In the genomic region with DNA sequence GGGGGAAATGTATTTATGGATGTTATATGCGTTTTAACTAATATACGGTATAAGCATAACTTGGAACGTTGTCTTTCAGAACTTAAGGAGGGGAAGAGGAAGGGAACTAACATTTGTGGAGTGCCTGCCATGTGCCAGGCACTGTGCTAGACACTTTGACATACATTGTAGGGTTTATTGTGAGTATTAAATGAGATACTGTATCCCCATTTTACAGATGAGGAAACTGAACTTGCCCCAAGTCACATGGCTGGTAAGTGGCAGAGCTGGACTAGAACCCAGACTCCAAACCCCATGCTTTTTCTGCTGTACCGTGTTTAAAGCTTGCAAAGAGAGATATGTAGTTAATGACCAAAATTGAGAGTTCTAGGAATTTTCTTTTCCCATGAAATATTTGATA, we compare ENCODE assay signal across 18 cellular contexts.
DNase-seq lines count a peak whose midpoint lies in the region; ATAC-seq and TF ChIP-seq lines count a peak whose summit lies in the region.
"Had no signal": no experiment of that assay in that cellular context is flagged by ENCODE, and none has a peak within 500 bp of the region (broad histone marks: within the 10 kb centered on the region; RNA-seq: fewer than 3 reads in every experiment).

No MANE protein-coding gene starts in this region.

- no peak for DNase-seq in activated CD4-positive, alpha-beta T cell treated with anti-CD3 and anti-CD28 coated beads for 36 hours
- no peak for DNase-seq in activated CD4-positive, alpha-beta T cell treated with anti-CD3 and anti-CD28 coated beads, Interleukin-2, amount 50 U/mL, for 48 hours
- DNase-seq in natural killer cell treated with Interleukin-12 subunit alpha and Interleukin-12 subunit beta and Interleukin-15 and Interleukin-18, amount 100 ng/mL, for 72 hours (ENCODE audit: low spot score), result no peak
- DNase-seq in natural killer cell (no peak), NCI-H1436 treated with DMSO at 0.1 percent for 48 hours (lab: John Stamatoyannopoulos, UW) (no peak)
- DNase-seq: CD8-positive, alpha-beta memory T cell; DMS79 treated with DMSO at 0.1 percent for 48 hours; GM23248; HCEC 1CT; KBM-7; NCI-H1417 treated with DMSO at 0.1 percent for 48 hours; NCI-H2029; NCI-H2171; NCI-H446 treated with DMSO at 0.1 percent for 48 hours; OCI-M1 had no signal

- H3K36me3 Mint-ChIP-seq in activated CD4-positive, alpha-beta T cell treated with anti-CD3 and anti-CD28 coated beads for 36 hours (ENCODE audit: low read depth), result peaks cover 26% of the 10 kb centered on the region
- peaks cover 15% of the 10 kb centered on the region for H3K36me3 Mint-ChIP-seq in natural killer cell treated with Interleukin-12 subunit alpha and Interleukin-12 subunit beta and Interleukin-15 and Interleukin-18, amount 100 ng/mL, for 72 hours
- H3K36me3 Mint-ChIP-seq in natural killer cell, result no peaks in the 10 kb centered on the region
- peaks cover 78% of the 10 kb centered on the region for H3K36me3 Mint-ChIP-seq in activated T-helper 17 cell treated with anti-CD3 and anti-CD28 coated beads, Interleukin-2, amount 50 U/mL, for 72 hours (ENCODE audit: low read depth)

- H3K27ac Mint-ChIP-seq in activated CD4-positive, alpha-beta T cell treated with anti-CD3 and anti-CD28 coated beads for 36 hours, result peak overlapping the region; percentile 70
- H3K27ac Mint-ChIP-seq in natural killer cell treated with Interleukin-12 subunit alpha and Interleukin-12 subunit beta and Interleukin-15 and Interleukin-18, amount 100 ng/mL, for 72 hours, result peak overlapping the region; percentile 17 to 72
- H3K27ac Mint-ChIP-seq in natural killer cell, result peak overlapping the region in 1 of 2 donors; percentile 23
- peak overlapping the region; percentile 4 for H3K27ac Mint-ChIP-seq in activated T-helper 17 cell treated with anti-CD3 and anti-CD28 coated beads, Interleukin-2, amount 50 U/mL, for 72 hours

- CTCF ChIA-PET in activated CD4-positive, alpha-beta T cell treated with anti-CD3 and anti-CD28 coated beads for 36 hours (lab: Charles Lee), result interaction anchor here (1.2 to 2.2 kb wide), 3 partner anchors 16 to 434 kb away, joined by 3 to 7 read pairs (median 5); no protein-coding TSS in a partner anchor

- H3K27me3 Mint-ChIP-seq in activated CD4-positive, alpha-beta T cell treated with anti-CD3 and anti-CD28 coated beads for 36 hours, result no peaks in the 10 kb centered on the region
- no peaks in the 10 kb centered on the region for H3K27me3 Mint-ChIP-seq in natural killer cell treated with Interleukin-12 subunit alpha and Interleukin-12 subunit beta and Interleukin-15 and Interleukin-18, amount 100 ng/mL, for 72 hours
- no peaks in the 10 kb centered on the region for H3K27me3 Mint-ChIP-seq in natural killer cell (ENCODE audit: low read depth in 2 of 2)
- no peaks in the 10 kb centered on the region for H3K27me3 Mint-ChIP-seq in activated T-helper 17 cell treated with anti-CD3 and anti-CD28 coated beads, Interleukin-2, amount 50 U/mL, for 72 hours
- H3K27me3 Mint-ChIP-seq: CD8-positive, alpha-beta memory T cell had no signal

- no peak for ATAC-seq in activated CD4-positive, alpha-beta T cell treated with anti-CD3 and anti-CD28 coated beads for 36 hours
- ATAC-seq in natural killer cell treated with Interleukin-12 subunit alpha and Interleukin-12 subunit beta and Interleukin-15 and Interleukin-18, amount 100 ng/mL, for 72 hours, result no peak
- no peak for ATAC-seq in natural killer cell
- ATAC-seq in activated T-helper 17 cell treated with anti-CD3 and anti-CD28 coated beads, Interleukin-2, amount 50 U/mL, for 72 hours (replicated peaks), result no peak
- ATAC-seq in GM21526 (IDR thresholded peaks at IDR 0.05; ENCODE audit: low FRiP score, unreplicated experiment), result no peak
- ATAC-seq in GM18907 (IDR thresholded peaks at IDR 0.05; ENCODE audit: unreplicated experiment), result no peak

- intact Hi-C loops in activated CD4-positive, alpha-beta T cell treated with anti-CD3 and anti-CD28 coated beads for 36 hours (cut with DNase I, micrococcal nuclease), result no loop called here
- intact Hi-C loops in natural killer cell (cut with micrococcal nuclease), result no loop called here

- peaks cover 33% of the 10 kb centered on the region for H3K4me1 Mint-ChIP-seq in activated CD4-positive, alpha-beta T cell treated with anti-CD3 and anti-CD28 coated beads for 36 hours
- H3K4me1 Mint-ChIP-seq in natural killer cell treated with Interleukin-12 subunit alpha and Interleukin-12 subunit beta and Interleukin-15 and Interleukin-18, amount 100 ng/mL, for 72 hours (ENCODE audit: low read depth in 2 of 2), result peaks cover 14 to 24% of the 10 kb centered on the region in 2 donors
- H3K4me1 Mint-ChIP-seq in natural killer cell, result peaks cover 4 to 16% of the 10 kb centered on the region in 2 donors
- H3K4me1 Mint-ChIP-seq in activated T-helper 17 cell treated with anti-CD3 and anti-CD28 coated beads, Interleukin-2, amount 50 U/mL, for 72 hours, result peaks cover 13% of the 10 kb centered on the region

- H3K4me3 Mint-ChIP-seq in activated CD4-positive, alpha-beta T cell treated with anti-CD3 and anti-CD28 coated beads for 36 hours, result no peak overlapping the region
- H3K4me3 Mint-ChIP-seq in natural killer cell treated with Interleukin-12 subunit alpha and Interleukin-12 subunit beta and Interleukin-15 and Interleukin-18, amount 100 ng/mL, for 72 hours, result peak overlapping the region; percentile 43
- no peak overlapping the region for H3K4me3 Mint-ChIP-seq in natural killer cell
- H3K4me3 Mint-ChIP-seq in activated T-helper 17 cell treated with anti-CD3 and anti-CD28 coated beads, Interleukin-2, amount 50 U/mL, for 72 hours, result peak overlapping the region; percentile 58

- TF ChIP-seq CTCF in natural killer cell (IDR thresholded peaks at IDR 0.05), result no peak

- POLR2A ChIA-PET in activated CD4-positive, alpha-beta T cell treated with anti-CD3 and anti-CD28 coated beads for 36 hours (lab: Charles Lee), result interaction anchor here (0.6 to 1.1 kb wide), 3 partner anchors 22 to 494 kb away, joined by 3 to 4 read pairs (median 3); partner anchors contain the start of gene CREM

- H3K9me3 Mint-ChIP-seq in activated CD4-positive, alpha-beta T cell treated with anti-CD3 and anti-CD28 coated beads for 36 hours (ENCODE audit: low read depth), result no peaks in the 10 kb centered on the region
- H3K9me3 Mint-ChIP-seq in natural killer cell treated with Interleukin-12 subunit alpha and Interleukin-12 subunit beta and Interleukin-15 and Interleukin-18, amount 100 ng/mL, for 72 hours, result no peaks in the 10 kb centered on the region
- H3K9me3 Mint-ChIP-seq in natural killer cell, result no peaks in the 10 kb centered on the region
- H3K9me3 Mint-ChIP-seq in activated T-helper 17 cell treated with anti-CD3 and anti-CD28 coated beads, Interleukin-2, amount 50 U/mL, for 72 hours, result no peaks in the 10 kb centered on the region
- H3K9me3 Mint-ChIP-seq: CD8-positive, alpha-beta memory T cell had no signal

Comparison
In these comparisons a context has a peak if more than half of its experiments do, and no peak if none do; other contexts are left out.
1. H3K4me3 Mint-ChIP-seq: peak in natural killer cell treated with Interleukin-12 subunit alpha and Interleukin-12 subunit beta and Interleukin-15 and Interleukin-18, amount 100 ng/mL, for 72 hours (single experiment) and activated T-helper 17 cell treated with anti-CD3 and anti-CD28 coated beads, Interleukin-2, amount 50 U/mL, for 72 hours (single experiment); none in activated CD4-positive, alpha-beta T cell treated with anti-CD3 and anti-CD28 coated beads for 36 hours (single experiment) and natural killer cell (single experiment).